11 cellular contexts compared by ENCODE assay signal in genomic region chrX:120697053-120697452, GRCh38.
DNase-seq lines count a peak whose midpoint lies in the region; ATAC-seq and TF ChIP-seq lines count a peak whose summit lies in the region.
"Had no signal": no experiment of that assay in that cellular context is flagged by ENCODE, and none has a peak within 500 bp of the region (broad histone marks: within the 10 kb centered on the region; RNA-seq: fewer than 3 reads in every experiment).

No MANE protein-coding gene starts in this region.

- no peak for TF ChIP-seq EP300 in suprapubic skin (IDR thresholded peaks at IDR 0.05)

- CTCF ChIA-PET in T-cell (lab: Charles Lee): interaction anchor here (0.9 kb wide), 2 partner anchors 136 to 318 kb away, joined by 3 read pairs; partner anchors contain the start of gene CUL4B (in 1 of the 2)

- H3K9me3 Mint-ChIP-seq in T-cell: peaks cover 0 to 5% (median 0%) of the 10 kb centered on the region in 3 donors

- no peaks in the 10 kb centered on the region for H3K36me3 ChIP-seq in suprapubic skin

- POLR2A ChIA-PET in T-cell (lab: Charles Lee): no interaction called here

- H3K27me3 ChIP-seq in suprapubic skin: no peaks in the 10 kb centered on the region

- no peaks in the 10 kb centered on the region for H3K36me3 Mint-ChIP-seq in T-cell
- H3K36me3 Mint-ChIP-seq: brain had no signal

- peak overlapping the region in 2 of 3 donors; percentile 33 to 37 for H3K4me3 Mint-ChIP-seq in T-cell
- H3K4me3 Mint-ChIP-seq: brain had no signal

- no peak for TF ChIP-seq POLR2A in suprapubic skin (IDR thresholded peaks at IDR 0.05)

- H3K27me3 Mint-ChIP-seq in T-cell: peaks cover 0 to 4% of the 10 kb centered on the region in 2 donors

- DNase-seq in T-cell (peak in 32 of 34 experiments; percentile 6 to 72 (median 42)), kidney glomerular epithelial cell (lab: John Stamatoyannopoulos, UW) (no peak), NCI-H1417 treated with DMSO at 0.1 percent for 48 hours (lab: John Stamatoyannopoulos, UW) (no peak), NCI-H774 (lab: John Stamatoyannopoulos, UW) (no peak), suprapubic skin (ENCODE audit: low spot score in 2 of 2) (no peak)
- peak; percentile 32 for DNase-seq in stimulated activated CD8-positive, alpha-beta memory T cell treated with anti-CD3 and anti-CD28 coated beads, Interleukin-4, amount 100 ng/mL, for 48 hours
- DNase-seq: NCI-H1105 treated with DMSO at 0.1 percent for 48 hours, T-helper 9 cell had no signal

- H3K4me3 ChIP-seq in suprapubic skin: no peak overlapping the region

- peaks cover 15 to 24% (median 18%) of the 10 kb centered on the region in 3 donors for H3K4me1 Mint-ChIP-seq in T-cell
- H3K4me1 Mint-ChIP-seq: brain had no signal

- H3K4me1 ChIP-seq in suprapubic skin: no peaks in the 10 kb centered on the region

- peak; percentile 81 for ATAC-seq in GM19043 (IDR thresholded peaks at IDR 0.05; ENCODE audit: low read depth, unreplicated experiment)
- ATAC-seq in HG02798 (IDR thresholded peaks at IDR 0.05; ENCODE audit: poor library complexity, unreplicated experiment): peak; percentile 96
- ATAC-seq in T-cell (replicated peaks in 1 of 4): peak; percentile 79 to 95 (median 90)

- no peak overlapping the region for H3K27ac ChIP-seq in suprapubic skin

- H3K27ac Mint-ChIP-seq in T-cell: peak overlapping the region; percentile 81 to 92
- H3K27ac Mint-ChIP-seq: brain had no signal

- no peak for TF ChIP-seq CTCF in suprapubic skin (IDR thresholded peaks at IDR 0.05)

- no peaks in the 10 kb centered on the region for H3K9me3 ChIP-seq in suprapubic skin

Comparison
In these comparisons a context has a peak if more than half of its experiments do, and no peak if none do; other contexts are left out.
1. DNase-seq: peak in T-cell (32 of 34) and stimulated activated CD8-positive, alpha-beta memory T cell treated with anti-CD3 and anti-CD28 coated beads, Interleukin-4, amount 100 ng/mL, for 48 hours (single experiment); none in kidney glomerular epithelial cell (single experiment), NCI-H1417 treated with DMSO at 0.1 percent for 48 hours (single experiment), NCI-H774 (single experiment) and suprapubic skin (0 of 2).
2. Peak in every context shown above with its lines, with median percentiles within 50 percentile points of each other: ATAC-seq.